14 cellular contexts compared by ENCODE assay signal in genomic region chr5:691817-692529, GRCh38. TPM values are rescaled to one million over a fixed set of nuclear protein-coding genes. Genes with fewer than 3 reads are reported as not detected.
DNase-seq lines count a peak whose midpoint lies in the region; ATAC-seq, FAIRE-seq and TF ChIP-seq lines count a peak whose summit lies in the region.
"Had no signal": no experiment of that assay in that cellular context is flagged by ENCODE, and none has a peak within 500 bp of the region (broad histone marks: within the 10 kb centered on the region; RNA-seq: fewer than 3 reads in every experiment).

No MANE protein-coding gene starts in this region.

- TF ChIP-seq CTCF in heart left ventricle (IDR thresholded peaks at IDR 0.05) (no peak), bronchial epithelial cell (IDR thresholded peaks at IDR 0.05; ENCODE audit: insufficient read depth, low read length, severe bottlenecking) (no peak), upper lobe of right lung (IDR thresholded peaks at IDR 0.05) (no peak)

- peaks cover 0 to 3% (median 0%) of the 10 kb centered on the region in 11 donors for H3K9me3 Mint-ChIP-seq in naive thymus-derived CD4-positive, alpha-beta T cell
- H3K9me3 Mint-ChIP-seq: IgD-negative memory B cell; stimulated activated naive CD8-positive, alpha-beta T cell treated with anti-CD3 and anti-CD28 coated beads, Interleukin-15, Interleukin-2, amounts not matched to agents 100 ng/mL and 50 ng/mL, for 24 hours had no signal

- H3K18ac ChIP-seq in mesenchymal stem cell (ENCODE audit: low read depth in 1 of 2, low read length in 2 of 2), result no peak overlapping the region

- H4K8ac ChIP-seq in mesenchymal stem cell (ENCODE audit: low read length), result no peak overlapping the region

- no peaks in the 10 kb centered on the region for H3K79me1 ChIP-seq in mesenchymal stem cell (replicated peaks; ENCODE audit: low read length, poor library complexity, severe bottlenecking)

- TF ChIP-seq POLR2A in heart left ventricle (IDR thresholded peaks at IDR 0.05), result no peak

- H3K27ac Mint-ChIP-seq in naive thymus-derived CD4-positive, alpha-beta T cell, result no peak overlapping the region
- H3K27ac Mint-ChIP-seq: IgD-negative memory B cell; stimulated activated naive CD8-positive, alpha-beta T cell treated with anti-CD3 and anti-CD28 coated beads, Interleukin-15, Interleukin-2, amounts not matched to agents 100 ng/mL and 50 ng/mL, for 24 hours had no signal

- H3K14ac ChIP-seq in mesenchymal stem cell (ENCODE audit: low read length in 2 of 2), result no peak overlapping the region

- H3K36me3 ChIP-seq in heart left ventricle (no peaks in the 10 kb centered on the region), bronchial epithelial cell (ENCODE audit: control insufficient read depth, insufficient read depth, low read length) (no peaks in the 10 kb centered on the region), upper lobe of right lung (no peaks in the 10 kb centered on the region), mesenchymal stem cell (ENCODE audit: control insufficient read depth in 1 of 2, insufficient read depth in 2 of 2, low read depth in 1 of 2, low read length in 2 of 2) (no peaks in the 10 kb centered on the region)
- no peaks in the 10 kb centered on the region for H3K36me3 ChIP-seq in naive thymus-derived CD4-positive, alpha-beta T cell (ENCODE audit: control insufficient read depth in 2 of 3, insufficient read depth in 3 of 3, low read length in 3 of 3)

- H3K4me1 ChIP-seq in heart left ventricle (peaks cover 0 to 5% (median 0%) of the 10 kb centered on the region in 12 donors), upper lobe of right lung (no peaks in the 10 kb centered on the region), mesenchymal stem cell (ENCODE audit: control insufficient read depth, insufficient read depth, low read depth, low read length) (peaks cover 6% of the 10 kb centered on the region)
- no peaks in the 10 kb centered on the region for H3K4me1 ChIP-seq in naive thymus-derived CD4-positive, alpha-beta T cell (ENCODE audit: control insufficient read depth in 2 of 2, insufficient read depth in 2 of 2, low read length in 2 of 2)

- ATAC-seq in heart left ventricle (no peak), left ventricle myocardium superior (no peak), upper lobe of right lung (no peak), HG03432 (IDR thresholded peaks at IDR 0.05; ENCODE audit: unreplicated experiment) (no peak)
- no peak for ATAC-seq in naive thymus-derived CD4-positive, alpha-beta T cell

- no peak overlapping the region for H2BK5ac ChIP-seq in mesenchymal stem cell (ENCODE audit: low read depth, low read length, poor library complexity, severe bottlenecking)

- 26 to 41% (median 35%) methylated on average over 2 of the region's 2 CpGs for WGBS in heart left ventricle, 4 donors
- 100% methylated on average over 1 of the region's 2 CpGs for WGBS in mesenchymal stem cell

- no peak overlapping the region for H2AFZ ChIP-seq in mesenchymal stem cell (ENCODE audit: low read depth, low read length)

- no peak overlapping the region for H2AK5ac ChIP-seq in mesenchymal stem cell (ENCODE audit: low read length, severe bottlenecking)

- no peak overlapping the region for H3K4me2 ChIP-seq in mesenchymal stem cell (ENCODE audit: low read length, poor library complexity, severe bottlenecking)

- H3K4me1 Mint-ChIP-seq in naive thymus-derived CD4-positive, alpha-beta T cell, result peaks cover 0 to 3% (median 0%) of the 10 kb centered on the region in 7 donors
- H3K4me1 Mint-ChIP-seq: IgD-negative memory B cell had no signal

- no peak for DNase-seq in heart left ventricle
- no peak for DNase-seq in left ventricle myocardium superior
- DNase-seq in bronchial epithelial cell (ENCODE audit: low read depth), result no peak
- no peak for DNase-seq in naive thymus-derived CD4-positive, alpha-beta T cell
- no peak for DNase-seq in upper lobe of right lung
- no peak for DNase-seq in SW480 (ENCODE audit: low spot score)
- DNase-seq in mesenchymal stem cell, result no peak
- DNase-seq: T1000 had no signal

- H3K4ac ChIP-seq in mesenchymal stem cell (ENCODE audit: low read depth in 1 of 2, low read length in 2 of 2), result no peak overlapping the region

- H3K27ac ChIP-seq in heart left ventricle (peak overlapping the region in 3 of 12 donors; percentile 71 to 86 (median 86)), upper lobe of right lung (no peak overlapping the region), mesenchymal stem cell (ENCODE audit: low read length, poor library complexity, severe bottlenecking) (no peak overlapping the region)
- no peak overlapping the region for H3K27ac ChIP-seq in naive thymus-derived CD4-positive, alpha-beta T cell (ENCODE audit: low read depth, low read length)
- H3K27ac ChIP-seq: C4-2B had no signal

- intact Hi-C loops in heart left ventricle (cut with DNase I), result loop anchor here in 2 of 10 donors (2.0 to 10.0 kb wide), 3 partner anchors 19 to 93 kb away; partner anchors contain the start of gene ZDHHC11B (in 2 of the 2)
- intact Hi-C loops in left ventricle myocardium superior (cut with micrococcal nuclease), result no loop called here
- intact Hi-C loops in naive thymus-derived CD4-positive, alpha-beta T cell (cut with micrococcal nuclease), result loop anchor here (2.0 to 5.0 kb wide), 3 partner anchors 93 to 201 kb away; partner anchors contain the start of genes BRD9 (in 2 of the 2), TRIP13 (in 2 of the 2) and ZDHHC11B (in 1 of the 2)
- intact Hi-C loops in upper lobe of right lung (cut with DNase I), result no loop called here

- no peak overlapping the region for H2BK12ac ChIP-seq in mesenchymal stem cell (ENCODE audit: low read length in 2 of 2)

- H3K9ac ChIP-seq in mesenchymal stem cell (ENCODE audit: low read length), result no peak overlapping the region

- peaks cover 0 to 16% (median 4%) of the 10 kb centered on the region in 5 donors for H3K27me3 Mint-ChIP-seq in naive thymus-derived CD4-positive, alpha-beta T cell
- H3K27me3 Mint-ChIP-seq: IgD-negative memory B cell; stimulated activated naive CD8-positive, alpha-beta T cell treated with anti-CD3 and anti-CD28 coated beads, Interleukin-15, Interleukin-2, amounts not matched to agents 100 ng/mL and 50 ng/mL, for 24 hours had no signal

- FAIRE-seq in bronchial epithelial cell (lab: Jason Lieb, UNC), result no peak
- FAIRE-seq: GM12878, kidney had no signal

- no peak overlapping the region for H2BK120ac ChIP-seq in mesenchymal stem cell (ENCODE audit: low read depth, low read length)

- H3K27me3 ChIP-seq in heart left ventricle (no peaks in the 10 kb centered on the region), bronchial epithelial cell (ENCODE audit: control insufficient read depth, insufficient read depth, low read length) (no peaks in the 10 kb centered on the region), upper lobe of right lung (no peaks in the 10 kb centered on the region), mesenchymal stem cell (ENCODE audit: control insufficient read depth in 1 of 2, insufficient read depth in 1 of 2, low read length in 2 of 2) (peaks cover 0 to 2% of the 10 kb centered on the region in 2 experiments)
- H3K27me3 ChIP-seq in naive thymus-derived CD4-positive, alpha-beta T cell (ENCODE audit: control insufficient read depth in 2 of 2, insufficient read depth in 2 of 2, low read length in 2 of 2), result no peaks in the 10 kb centered on the region

- H3K9me3 ChIP-seq in heart left ventricle, result no peaks in the 10 kb centered on the region
- no peaks in the 10 kb centered on the region for H3K9me3 ChIP-seq in naive thymus-derived CD4-positive, alpha-beta T cell (ENCODE audit: control insufficient read depth in 2 of 3, low read length in 3 of 3)
- H3K9me3 ChIP-seq in upper lobe of right lung, result no peaks in the 10 kb centered on the region
- no peaks in the 10 kb centered on the region for H3K9me3 ChIP-seq in mesenchymal stem cell (ENCODE audit: control insufficient read depth, low read length)

- H3K4me3 ChIP-seq in heart left ventricle (peak overlapping the region in 11 of 12 donors; percentile 45 to 76 (median 60)), bronchial epithelial cell (ENCODE audit: low read depth, low read length) (peak overlapping the region; percentile 10), upper lobe of right lung (peak overlapping the region; percentile 54), mesenchymal stem cell (ENCODE audit: insufficient read depth in 1 of 2, low read depth in 1 of 2, low read length in 2 of 2) (no peak overlapping the region)
- no peak overlapping the region for H3K4me3 ChIP-seq in naive thymus-derived CD4-positive, alpha-beta T cell (ENCODE audit: low read length)
- H3K4me3 ChIP-seq: GM12878 had no signal

- CTCF ChIA-PET in naive thymus-derived CD4-positive, alpha-beta T cell (lab: Charles Lee), result interaction anchor here (0.6 kb wide), 1 partner anchor 591 kb away, joined by 3 read pairs; no protein-coding TSS in a partner anchor

- POLR2A ChIA-PET in naive thymus-derived CD4-positive, alpha-beta T cell (lab: Charles Lee), result no interaction called here

- H3K23ac ChIP-seq in mesenchymal stem cell (ENCODE audit: low read length in 2 of 2), result no peak overlapping the region

- H3K4me3 Mint-ChIP-seq in naive thymus-derived CD4-positive, alpha-beta T cell, result peak overlapping the region; percentile 27 to 81 (median 60)
- H3K4me3 Mint-ChIP-seq: stimulated activated naive CD8-positive, alpha-beta T cell treated with anti-CD3 and anti-CD28 coated beads, Interleukin-15, Interleukin-2, amounts not matched to agents 100 ng/mL and 50 ng/mL, for 24 hours had no signal

- H4K91ac ChIP-seq in mesenchymal stem cell (ENCODE audit: low read length), result no peak overlapping the region

- H3K36me3 Mint-ChIP-seq in naive thymus-derived CD4-positive, alpha-beta T cell, result no peaks in the 10 kb centered on the region
- H3K36me3 Mint-ChIP-seq: IgD-negative memory B cell had no signal

- H2BK15ac ChIP-seq in mesenchymal stem cell (ENCODE audit: low read depth, poor library complexity, severe bottlenecking), result no peak overlapping the region

RNA-seq across cellular contexts. Expression of gene TPPP, which starts 1.2 kb away (rescaled TPM):
- total RNA-seq in heart left ventricle (10 to 100 TPM in 8 of 9 donors, 1 to 10 TPM in 1; 7.5 to 31.2 (median 15.8) TPM), left ventricle myocardium superior (34.8 TPM), bronchial epithelial cell (1.6 and 2.4 TPM in 2 replicates), upper lobe of right lung (16.1 TPM)
- 10 to 100 TPM in 1 of 2 donors, 1 to 10 TPM in 1; 9.5 to 10.4 TPM for polyA plus RNA-seq in heart left ventricle
- total RNA-seq in naive thymus-derived CD4-positive, alpha-beta T cell, result 1 to 10 TPM in 1 of 5 experiments, under 1 TPM in 4; 0.02 to 3.4 (median 0.14) TPM
- under 1 TPM; 0.08 to 0.31 TPM for polyA plus RNA-seq in naive thymus-derived CD4-positive, alpha-beta T cell
- 1.9 TPM for polyA plus RNA-seq in mesenchymal stem cell (2013, experiment 1 of 2)
- 1.9 TPM for polyA plus RNA-seq in mesenchymal stem cell (2013, experiment 2 of 2)
- polyA plus RNA-seq: IgD-negative memory B cell had no signal

Comparison
In these comparisons a context has a peak if more than half of its experiments do, and no peak if none do; other contexts are left out.
1. H3K4me3 ChIP-seq: peak in heart left ventricle (11 of 12), bronchial epithelial cell (single experiment) and upper lobe of right lung (single experiment); none in naive thymus-derived CD4-positive, alpha-beta T cell (single experiment) and mesenchymal stem cell (0 of 2).
2. intact Hi-C loops: an anchor here in naive thymus-derived CD4-positive, alpha-beta T cell (2.0 to 5.0 kb wide); none called in left ventricle myocardium superior and upper lobe of right lung.